Comparison of ENCODE assay signal across 8 cellular contexts in genomic region chr1:205325334-205325884, GRCh38. TPM values are rescaled to one million over a fixed set of nuclear protein-coding genes. Genes with fewer than 3 reads are reported as not detected.
DNase-seq lines count a peak whose midpoint lies in the region; ATAC-seq and TF ChIP-seq lines count a peak whose summit lies in the region.

No MANE protein-coding gene starts in this region.

- POLR2A ChIA-PET in CD8-positive, alpha-beta memory T cell (lab: Charles Lee) = interaction anchor here (0.6 to 2.1 kb wide), 5 partner anchors 27 to 1996 kb away, joined by 3 to 21 read pairs (median 7); partner anchors contain the start of gene CD55
- POLR2A ChIA-PET in HEK293 (lab: Yijun Ruan, JAX) = interaction anchor here (0.7 to 2.2 kb wide), 7 partner anchors 8 to 96 kb away, joined by 3 to 30 read pairs (median 4); no protein-coding TSS in a partner anchor

- WGBS in tibial nerve, 2 donors = 34 to 40% methylated on average over 5 to 6 of the region's 6 CpGs

- H3K36me3 ChIP-seq in CD8-positive, alpha-beta memory T cell (ENCODE audit: insufficient read depth, low read length) = no peaks in the 10 kb centered on the region
- H3K36me3 ChIP-seq in HEK293 (ENCODE audit: control insufficient read depth in 2 of 2, insufficient read depth in 1 of 2, low read length in 2 of 2) = no peaks in the 10 kb centered on the region
- H3K36me3 ChIP-seq in tibial nerve = no peaks in the 10 kb centered on the region

- H3K27ac Mint-ChIP-seq in CD8-positive, alpha-beta memory T cell = peak overlapping the region in 4 of 8 donors; percentile 9 to 61 (median 48)
- H3K27ac Mint-ChIP-seq in endothelial cell (ENCODE audit: unreplicated experiment) = no peak overlapping the region
- peak overlapping the region; percentile 13 for H3K27ac Mint-ChIP-seq in mesothelial cell of epicardium

- no peak overlapping the region for H3K4me3 ChIP-seq in CD8-positive, alpha-beta memory T cell (ENCODE audit: low read length)
- H3K4me3 ChIP-seq in HEK293 (ENCODE audit: low read depth, low read length) (no peak overlapping the region), tibial nerve (no peak overlapping the region)

- H3K27me3 ChIP-seq in CD8-positive, alpha-beta memory T cell (ENCODE audit: insufficient read depth, low read length, poor library complexity, severe bottlenecking) = peaks cover 8% of the 10 kb centered on the region
- peaks cover 0 to 18% of the 10 kb centered on the region in 2 donors for H3K27me3 ChIP-seq in tibial nerve

- TF ChIP-seq CTCF in HEK293 (tag by site-specific recombination; IDR thresholded peaks at IDR 0.05) (peak; percentile 63), endothelial cell (IDR thresholded peaks at IDR 0.05; ENCODE audit: unreplicated experiment) (peak; percentile 62), mesothelial cell of epicardium (IDR thresholded peaks at IDR 0.05; ENCODE audit: unreplicated experiment) (peak; percentile 50), tibial nerve (IDR thresholded peaks at IDR 0.05) (peak; percentile 68 to 87 (median 83))

- H3K36me3 Mint-ChIP-seq in CD8-positive, alpha-beta memory T cell = peaks cover 0 to 10% (median 1%) of the 10 kb centered on the region in 3 donors
- H3K36me3 Mint-ChIP-seq in endothelial cell (ENCODE audit: low read depth, unreplicated experiment) (no peaks in the 10 kb centered on the region), mesothelial cell of epicardium (no peaks in the 10 kb centered on the region)

- H3K27me3 Mint-ChIP-seq in CD8-positive, alpha-beta memory T cell = peaks cover 0 to 18% of the 10 kb centered on the region in 2 donors
- no peaks in the 10 kb centered on the region for H3K27me3 Mint-ChIP-seq in endothelial cell (ENCODE audit: unreplicated experiment)
- peaks cover 2% of the 10 kb centered on the region for H3K27me3 Mint-ChIP-seq in mesothelial cell of epicardium (ENCODE audit: low read depth)

- no peak for TF ChIP-seq EP300 in tibial nerve (IDR thresholded peaks at IDR 0.05)

- peak; percentile 29 to 65 (median 50) for DNase-seq in CD8-positive, alpha-beta memory T cell
- peak; percentile 43 for DNase-seq in NCI-H748 (lab: John Stamatoyannopoulos, UW; ENCODE audit: unreplicated experiment)
- peak; percentile 34 to 51 for DNase-seq in activated CD4-positive, alpha-beta T cell treated with anti-CD3 and anti-CD28 coated beads, Interleukin-2, amount 50 U/mL, for 4 hours
- DNase-seq in endothelial cell (ENCODE audit: low spot score) = peak; percentile 84
- peak in 1 of 2 experiments; percentile 79 for DNase-seq in mesothelial cell of epicardium (ENCODE audit: low spot score in 2 of 2, unreplicated experiment in 2 of 2)
- peak in 1 of 2 donors; percentile 89 for DNase-seq in tibial nerve (ENCODE audit: low spot score in 2 of 2)

- CTCF ChIA-PET in CD8-positive, alpha-beta memory T cell (lab: Charles Lee) = interaction anchor here (0.7 to 40.7 kb wide), 24 partner anchors 8 to 333 kb away, joined by 3 to 1351 read pairs (median 4); no protein-coding TSS in a partner anchor
- CTCF ChIA-PET in HEK293 (lab: Yijun Ruan, JAX) = interaction anchor here (0.5 to 17.5 kb wide), 42 partner anchors 8 to 347 kb away, joined by 3 to 669 read pairs (median 6); no protein-coding TSS in a partner anchor

- no peak for TF ChIP-seq POLR2A in tibial nerve (IDR thresholded peaks at IDR 0.05)

- H3K4me1 Mint-ChIP-seq in CD8-positive, alpha-beta memory T cell = peaks cover 29 to 36% (median 35%) of the 10 kb centered on the region in 3 donors
- H3K4me1 Mint-ChIP-seq in endothelial cell (ENCODE audit: unreplicated experiment) = peaks cover 14% of the 10 kb centered on the region
- peaks cover 22% of the 10 kb centered on the region for H3K4me1 Mint-ChIP-seq in mesothelial cell of epicardium

- no peaks in the 10 kb centered on the region for H3K9me3 ChIP-seq in CD8-positive, alpha-beta memory T cell (ENCODE audit: low read length)
- H3K9me3 ChIP-seq in HEK293 (ENCODE audit: control insufficient read depth, insufficient read depth, low read depth, low read length) = no peaks in the 10 kb centered on the region
- no peaks in the 10 kb centered on the region for H3K9me3 ChIP-seq in tibial nerve

- H3K9me3 Mint-ChIP-seq in CD8-positive, alpha-beta memory T cell = no peaks in the 10 kb centered on the region
- H3K9me3 Mint-ChIP-seq in endothelial cell (ENCODE audit: unreplicated experiment) = no peaks in the 10 kb centered on the region
- no peaks in the 10 kb centered on the region for H3K9me3 Mint-ChIP-seq in mesothelial cell of epicardium

- ATAC-seq in HG02970 (IDR thresholded peaks at IDR 0.05; ENCODE audit: low FRiP score, unreplicated experiment) = no peak

- no peak overlapping the region for H3K27ac ChIP-seq in CD8-positive, alpha-beta memory T cell (ENCODE audit: low read depth, low read length)
- H3K27ac ChIP-seq in HEK293 (ENCODE audit: extremely low read depth, low read depth, low read length) (no peak overlapping the region), tibial nerve (no peak overlapping the region)

- peaks cover 19% of the 10 kb centered on the region for H3K4me1 ChIP-seq in CD8-positive, alpha-beta memory T cell (ENCODE audit: insufficient read depth, low read length)
- H3K4me1 ChIP-seq in HEK293 (ENCODE audit: control insufficient read depth, insufficient read depth, low read length) (no peaks in the 10 kb centered on the region), tibial nerve (peaks cover 0 to 13% (median 3%) of the 10 kb centered on the region in 4 donors)

- peak overlapping the region in 4 of 7 donors; percentile 45 to 65 (median 62) for H3K4me3 Mint-ChIP-seq in CD8-positive, alpha-beta memory T cell
- no peak overlapping the region for H3K4me3 Mint-ChIP-seq in endothelial cell (ENCODE audit: unreplicated experiment)
- H3K4me3 Mint-ChIP-seq in mesothelial cell of epicardium = no peak overlapping the region

TF ChIP-seq in HEK293, 187 proteins besides CTCF, POLR2A, EP300 and RAD21:
- TF ChIP-seq ZNF692 (tag by site-specific recombination; IDR thresholded peaks at IDR 0.05) (0 out of 2 replicates have a peak, but pooled peaks have one; percentile 12), IKZF3 (tag by site-specific recombination; IDR thresholded peaks at IDR 0.05) (peak; percentile 94), OSR2 (tag by site-specific recombination; IDR thresholded peaks at IDR 0.05) (no peak), ZNF24 (tag by site-specific recombination; IDR thresholded peaks at IDR 0.05) (peak; percentile 72; the same call in 1 of the 2 replicates), ZNF354C (tag by site-specific recombination; IDR thresholded peaks at IDR 0.05; ENCODE audit: borderline replicate concordance, low read depth) (no peak), ZNF654 (tag by site-specific recombination; IDR thresholded peaks at IDR 0.05; ENCODE audit: low read depth) (peak; percentile 96)

RNA-seq across cellular contexts. Expression of gene NUAK2, which starts 3.9 kb away (rescaled TPM):
- 1 to 10 TPM; 4.5 to 4.7 TPM for total RNA-seq in CD8-positive, alpha-beta memory T cell
- polyA plus RNA-seq in CD8-positive, alpha-beta memory T cell = 32.1 TPM
- 3.6 TPM for total RNA-seq in endothelial cell (ENCODE audit: unreplicated experiment)
- 5.7 to 6.2 TPM (median 5.8 TPM) in 3 replicates for total RNA-seq in mesothelial cell of epicardium
- 1 to 10 TPM in 3 of 4 donors, under 1 TPM in 1; 0.60 to 5.3 (median 2.7) TPM for total RNA-seq in tibial nerve

RNA-seq across cellular contexts. Expression of gene KLHDC8A, which starts 31.3 kb away (rescaled TPM):
- total RNA-seq in CD8-positive, alpha-beta memory T cell = not detected
- not detected for polyA plus RNA-seq in CD8-positive, alpha-beta memory T cell
- total RNA-seq in endothelial cell (ENCODE audit: unreplicated experiment) = 1.5 TPM
- 0.51 to 1.2 TPM (median 0.79 TPM) in 3 replicates for total RNA-seq in mesothelial cell of epicardium
- total RNA-seq in tibial nerve = 1 to 10 TPM; 4.1 to 5.5 (median 4.6) TPM

Comparison
In these comparisons a context has a peak if more than half of its experiments do, and no peak if none do; other contexts are left out.
1. H3K4me3 Mint-ChIP-seq: peak in CD8-positive, alpha-beta memory T cell (4 of 7); none in endothelial cell (single experiment) and mesothelial cell of epicardium (single experiment).
2. Peak in every context shown above with its lines, with median percentiles within 50 percentile points of each other: CTCF ChIP-seq.